ENCODE assay signal across 26 cellular contexts in genomic region chr6:41209976-41210375, GRCh38. TPM values are rescaled to one million over a fixed set of nuclear protein-coding genes. Genes with fewer than 3 reads are reported as not detected.
"Had no signal": no experiment of that assay in that cellular context is flagged by ENCODE, and none has a peak within 500 bp of the region (broad histone marks: within the 10 kb centered on the region; RNA-seq: fewer than 3 reads in every experiment).

No MANE protein-coding gene starts in this region.

- H3K4me3 Mint-ChIP-seq: brain; mesothelial cell of epicardium; natural killer cell; stimulated activated effector memory CD8-positive, alpha-beta T cell treated with anti-CD3 and anti-CD28 coated beads, Interleukin-12 subunit alpha, Interleukin-12 subunit beta, amount 100 ng/mL, for 72 hours; T-helper 2 cell treated with Interferon-gamma antibody and Interleukin-4, amounts not matched to agents 5 μg/mL and 100 μg/mL, for 36 hours had no signal

- H3K36me3 Mint-ChIP-seq: brain; mesothelial cell of epicardium; stimulated activated effector memory CD8-positive, alpha-beta T cell treated with anti-CD3 and anti-CD28 coated beads, Interleukin-12 subunit alpha, Interleukin-12 subunit beta, amount 100 ng/mL, for 72 hours had no signal

- ATAC-seq: left lung; natural killer cell; right lobe of liver; stimulated activated effector memory CD8-positive, alpha-beta T cell treated with anti-CD3 and anti-CD28 coated beads, Interleukin-12 subunit alpha, Interleukin-12 subunit beta, amount 100 ng/mL, for 72 hours had no signal

- DNase-seq: activated CD4-positive, alpha-beta T cell treated with anti-CD3 and anti-CD28 coated beads for 1 hour; activated effector memory CD4-positive, alpha-beta T cell treated with Interleukin-2 at 50 U/mL for 16 hours; activated naive CD4-positive, alpha-beta T cell treated with anti-CD3 and anti-CD28 coated beads, Interleukin-2, amount 50 U/mL, for 16 hours; activated T-cell treated with anti-CD3 and anti-CD28 coated beads, Interleukin-2, amount 50 U/mL, for 48 hours; aorta; dermis blood vessel endothelial cell; effector memory CD4-positive, alpha-beta T cell; foreskin melanocyte; hippocampal formation; kidney glomerular epithelial cell; left lung; natural killer cell; right lobe of liver; stimulated activated CD4-positive, alpha-beta T cell treated with anti-CD3 and anti-CD28 coated beads, Interleukin-2, amount 100 ng/mL, for 24 hours; testis; trophoblast cell; WERI-Rb-1 had no signal

- H3K27ac Mint-ChIP-seq: brain; mesothelial cell of epicardium; natural killer cell; T-helper 2 cell treated with Interferon-gamma antibody and Interleukin-4, amounts not matched to agents 5 μg/mL and 100 μg/mL, for 36 hours had no signal

- H3K4me1 Mint-ChIP-seq: brain, mesothelial cell of epicardium had no signal

RNA-seq across cellular contexts. Expression of gene TREML2, which starts 9.0 kb away (rescaled TPM):
- total RNA-seq: chondrocyte, dermis blood vessel endothelial cell, mesothelial cell of epicardium, pulmonary artery endothelial cell, vagina had no signal

RNA-seq across cellular contexts. Expression of gene TREML4, which starts 18.2 kb away (rescaled TPM):
- total RNA-seq: activated CD8-positive, alpha-beta memory T cell treated with anti-CD3 and anti-CD28 coated beads for 36 hours; cardiac septum; chondrocyte; dermis blood vessel endothelial cell; mesothelial cell of epicardium; pulmonary artery endothelial cell; testis; vagina had no signal

RNA-seq across cellular contexts. Expression of gene TREM2, which starts 47.1 kb away (rescaled TPM):
- total RNA-seq: activated CD8-positive, alpha-beta memory T cell treated with anti-CD3 and anti-CD28 coated beads for 36 hours; chondrocyte; dermis blood vessel endothelial cell; mesothelial cell of epicardium; natural killer cell; pulmonary artery endothelial cell had no signal

RNA-seq across cellular contexts. Expression of gene TREML1, which starts 55.8 kb away (rescaled TPM):
- total RNA-seq: activated CD8-positive, alpha-beta memory T cell treated with anti-CD3 and anti-CD28 coated beads for 36 hours; cardiac septum; chondrocyte; dermis blood vessel endothelial cell; mesothelial cell of epicardium; pulmonary artery endothelial cell; testis; vagina had no signal
